Comparison of ENCODE assay signal across 8 cellular contexts in genomic region chr12:111842556-111843396, GRCh38. TPM values are rescaled to one million over a fixed set of nuclear protein-coding genes. Genes with fewer than 3 reads are reported as not detected.
DNase-seq lines count a peak whose midpoint lies in the region; ATAC-seq and TF ChIP-seq lines count a peak whose summit lies in the region.

No MANE protein-coding gene starts in this region.

- TF ChIP-seq CTCF in fibroblast of pulmonary artery (IDR thresholded peaks at IDR 0.05; ENCODE audit: low read length, missing control alignments) (no peak), omental fat pad (IDR thresholded peaks at IDR 0.05) (no peak)

- no peaks in the 10 kb centered on the region for H3K9me3 Mint-ChIP-seq in CD4-positive, CD25-positive, alpha-beta regulatory T cell

- H3K4me1 ChIP-seq in CD4-positive, CD25-positive, alpha-beta regulatory T cell (ENCODE audit: control insufficient read depth, insufficient read depth, low read length, poor library complexity, severe bottlenecking) = peaks cover 46% of the 10 kb centered on the region

- peak overlapping the region; percentile 92 to 96 (median 93) for H3K27ac Mint-ChIP-seq in CD4-positive, CD25-positive, alpha-beta regulatory T cell

- H3K4me3 ChIP-seq in CD4-positive, CD25-positive, alpha-beta regulatory T cell (ENCODE audit: low read depth, low read length) = peak overlapping the region; percentile 79
- H3K4me3 ChIP-seq in fibroblast of pulmonary artery (replicated peaks; ENCODE audit: low read depth, low read length) = peak overlapping the region; percentile 93

- H3K36me3 Mint-ChIP-seq in CD4-positive, CD25-positive, alpha-beta regulatory T cell = peaks cover 36% of the 10 kb centered on the region

- peak overlapping the region; percentile 93 to 97 (median 94) for H3K4me3 Mint-ChIP-seq in CD4-positive, CD25-positive, alpha-beta regulatory T cell

- H3K9me3 ChIP-seq in CD4-positive, CD25-positive, alpha-beta regulatory T cell (ENCODE audit: control insufficient read depth in 2 of 2, low read length in 2 of 2) = no peaks in the 10 kb centered on the region

- peak overlapping the region; percentile 91 for H3K27ac ChIP-seq in CD4-positive, CD25-positive, alpha-beta regulatory T cell (ENCODE audit: insufficient read depth, low read length, poor library complexity, severe bottlenecking)

- H3K27me3 ChIP-seq in CD4-positive, CD25-positive, alpha-beta regulatory T cell (ENCODE audit: control insufficient read depth, insufficient read depth, low read length) = no peaks in the 10 kb centered on the region

- peak in 1 of 3 donors; percentile 31 for DNase-seq in CD4-positive, CD25-positive, alpha-beta regulatory T cell
- DNase-seq in HT1080 (ENCODE audit: low read depth) = peak; percentile 5
- DNase-seq in activated CD4-positive, alpha-beta T cell treated with anti-CD3 and anti-CD28 coated beads, Interleukin-2, amount 50 U/mL, for 4 hours = peak; percentile 24 to 29
- DNase-seq in fibroblast of pulmonary artery (ENCODE audit: low read depth) = no peak
- DNase-seq in omental fat pad (ENCODE audit: low spot score) = no peak
- DNase-seq in SHP77 (lab: John Stamatoyannopoulos, UW) = no peak
- DNase-seq in A172 (ENCODE audit: low spot score) = no peak

- peaks cover 30 to 76% (median 50%) of the 10 kb centered on the region in 4 donors for H3K4me1 Mint-ChIP-seq in CD4-positive, CD25-positive, alpha-beta regulatory T cell

- H3K27me3 Mint-ChIP-seq in CD4-positive, CD25-positive, alpha-beta regulatory T cell = peaks cover 7% of the 10 kb centered on the region

- H3K36me3 ChIP-seq in CD4-positive, CD25-positive, alpha-beta regulatory T cell (ENCODE audit: control insufficient read depth, insufficient read depth, low read length) = peaks cover 21% of the 10 kb centered on the region

- ATAC-seq in CD4-positive, CD25-positive, alpha-beta regulatory T cell (ENCODE audit: low read depth in 2 of 2) = peak; percentile 2 to 8
- ATAC-seq in GM19452 (IDR thresholded peaks at IDR 0.05; ENCODE audit: unreplicated experiment) (peak; percentile 31), omental fat pad (ENCODE audit: low FRiP score) (peak; percentile 30)

RNA-seq across cellular contexts. Expression of gene MAPKAPK5, which starts 0.7 kb away (rescaled TPM):
- 61.1 TPM for total RNA-seq in CD4-positive, CD25-positive, alpha-beta regulatory T cell
- 10 to 100 TPM; 27.5 to 33.5 (median 32.1) TPM for polyA plus RNA-seq in CD4-positive, CD25-positive, alpha-beta regulatory T cell
- total RNA-seq in HT1080 (2014; rRNA removed; shearing (Covaris generic)) = 42.7 and 45.4 TPM in 2 replicates
- polyA plus RNA-seq in HT1080 (2015; cell fraction: cytosol; rRNA removed) = 36.1 and 39.5 TPM in 2 replicates
- polyA plus RNA-seq in HT1080 (2015; cell fraction: nucleus; rRNA removed) = 50.0 and 55.3 TPM in 2 replicates
- 10 to 100 TPM; 31.8 to 41.7 (median 37.3) TPM for total RNA-seq in omental fat pad
- total RNA-seq in A172 (2014; rRNA removed; shearing (Covaris generic)) = 42.6 and 43.8 TPM in 2 replicates

Comparison
In these comparisons a context has a peak if more than half of its experiments do, and no peak if none do; other contexts are left out.
1. DNase-seq: peak in HT1080 (single experiment) and activated CD4-positive, alpha-beta T cell treated with anti-CD3 and anti-CD28 coated beads, Interleukin-2, amount 50 U/mL, for 4 hours (2 of 2); none in fibroblast of pulmonary artery (single experiment), omental fat pad (single experiment), SHP77 (0 of 2) and A172 (single experiment).
2. Peak in every context shown above with its lines, with median percentiles within 50 percentile points of each other: ATAC-seq.